Comparison of ENCODE assay signal across 1 cellular context in the genomic region with DNA sequence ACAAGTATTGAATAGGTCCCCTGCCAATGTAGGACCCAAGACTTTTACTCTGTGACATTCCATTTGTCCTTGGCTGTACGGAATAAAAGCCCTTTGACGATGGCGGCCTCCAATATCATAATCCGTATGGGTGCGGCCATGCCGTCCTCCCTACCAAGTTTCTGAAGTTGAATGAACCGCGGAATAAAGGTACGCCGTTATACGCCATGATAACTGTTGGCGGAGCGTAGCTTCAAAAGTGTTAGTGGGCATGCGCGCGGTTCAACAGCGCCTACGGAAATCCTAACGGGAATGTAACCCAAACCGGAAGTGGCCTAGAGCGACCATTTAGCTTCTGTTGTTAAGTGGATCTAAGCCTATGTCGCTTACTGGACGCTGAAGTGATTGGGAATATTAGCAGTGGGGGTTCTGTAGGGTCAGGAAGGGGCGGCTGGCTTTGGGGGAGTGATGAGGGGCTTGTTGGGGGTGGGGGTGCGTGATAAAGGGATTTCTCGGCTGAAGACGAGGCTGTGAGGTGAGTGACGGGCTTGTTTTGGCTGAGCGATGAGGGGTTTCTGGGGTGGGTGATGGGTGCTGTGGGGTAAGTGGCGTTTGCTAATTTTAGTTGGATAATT.
TF ChIP-seq lines count a peak whose summit lies in the region.

Gene ZNF175 (plus strand): TSS at position 322 of the 614 bp plus-strand sequence. CDS start 2,047 bp downstream, outside the sequence.

TF ChIP-seq in K562, 482 proteins besides CTCF, POLR2A, EP300 and RAD21 (continued from another document and continues in another):
- TF ChIP-seq, protein P1, sequence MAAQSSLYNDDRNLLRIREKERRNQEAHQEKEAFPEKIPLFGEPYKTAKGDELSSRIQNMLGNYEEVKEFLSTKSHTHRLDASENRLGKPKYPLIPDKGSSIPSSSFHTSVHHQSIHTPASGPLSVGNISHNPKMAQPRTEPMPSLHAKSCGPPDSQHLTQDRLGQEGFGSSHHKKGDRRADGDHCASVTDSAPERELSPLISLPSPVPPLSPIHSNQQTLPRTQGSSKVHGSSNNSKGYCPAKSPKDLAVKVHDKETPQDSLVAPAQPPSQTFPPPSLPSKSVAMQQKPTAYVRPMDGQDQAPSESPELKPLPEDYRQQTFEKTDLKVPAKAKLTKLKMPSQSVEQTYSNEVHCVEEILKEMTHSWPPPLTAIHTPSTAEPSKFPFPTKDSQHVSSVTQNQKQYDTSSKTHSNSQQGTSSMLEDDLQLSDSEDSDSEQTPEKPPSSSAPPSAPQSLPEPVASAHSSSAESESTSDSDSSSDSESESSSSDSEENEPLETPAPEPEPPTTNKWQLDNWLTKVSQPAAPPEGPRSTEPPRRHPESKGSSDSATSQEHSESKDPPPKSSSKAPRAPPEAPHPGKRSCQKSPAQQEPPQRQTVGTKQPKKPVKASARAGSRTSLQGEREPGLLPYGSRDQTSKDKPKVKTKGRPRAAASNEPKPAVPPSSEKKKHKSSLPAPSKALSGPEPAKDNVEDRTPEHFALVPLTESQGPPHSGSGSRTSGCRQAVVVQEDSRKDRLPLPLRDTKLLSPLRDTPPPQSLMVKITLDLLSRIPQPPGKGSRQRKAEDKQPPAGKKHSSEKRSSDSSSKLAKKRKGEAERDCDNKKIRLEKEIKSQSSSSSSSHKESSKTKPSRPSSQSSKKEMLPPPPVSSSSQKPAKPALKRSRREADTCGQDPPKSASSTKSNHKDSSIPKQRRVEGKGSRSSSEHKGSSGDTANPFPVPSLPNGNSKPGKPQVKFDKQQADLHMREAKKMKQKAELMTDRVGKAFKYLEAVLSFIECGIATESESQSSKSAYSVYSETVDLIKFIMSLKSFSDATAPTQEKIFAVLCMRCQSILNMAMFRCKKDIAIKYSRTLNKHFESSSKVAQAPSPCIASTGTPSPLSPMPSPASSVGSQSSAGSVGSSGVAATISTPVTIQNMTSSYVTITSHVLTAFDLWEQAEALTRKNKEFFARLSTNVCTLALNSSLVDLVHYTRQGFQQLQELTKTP (IDR thresholded peaks at IDR 0.05; ENCODE audit: low read depth in 1 of 2, partially characterized antibody in 2 of 2) = no peak
- no peak for TF ChIP-seq FOXK1 (CRISPR knock-in tag; IDR thresholded peaks at IDR 0.05; ENCODE audit: borderline replicate concordance)
- TF ChIP-seq, protein P2, sequence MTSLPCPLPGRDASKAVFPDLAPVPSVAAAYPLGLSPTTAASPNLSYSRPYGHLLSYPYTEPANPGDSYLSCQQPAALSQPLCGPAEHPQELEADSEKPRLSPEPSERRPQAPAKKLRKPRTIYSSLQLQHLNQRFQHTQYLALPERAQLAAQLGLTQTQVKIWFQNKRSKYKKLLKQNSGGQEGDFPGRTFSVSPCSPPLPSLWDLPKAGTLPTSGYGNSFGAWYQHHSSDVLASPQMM (CRISPR knock-in tag; IDR thresholded peaks at IDR 0.05) = no peak
- TF ChIP-seq EWSR1 (IDR thresholded peaks at IDR 0.05; ENCODE audit: borderline replicate concordance, low read depth, partially characterized antibody) = no peak
- no peak for TF ChIP-seq THRAP3 (IDR thresholded peaks at IDR 0.05; ENCODE audit: borderline replicate concordance)
- TF ChIP-seq MECOM (CRISPR knock-in tag; IDR thresholded peaks at IDR 0.05) = no peak
- TF ChIP-seq CBFA2T3 (IDR thresholded peaks at IDR 0.05) = no peak
- TF ChIP-seq, protein P3, sequence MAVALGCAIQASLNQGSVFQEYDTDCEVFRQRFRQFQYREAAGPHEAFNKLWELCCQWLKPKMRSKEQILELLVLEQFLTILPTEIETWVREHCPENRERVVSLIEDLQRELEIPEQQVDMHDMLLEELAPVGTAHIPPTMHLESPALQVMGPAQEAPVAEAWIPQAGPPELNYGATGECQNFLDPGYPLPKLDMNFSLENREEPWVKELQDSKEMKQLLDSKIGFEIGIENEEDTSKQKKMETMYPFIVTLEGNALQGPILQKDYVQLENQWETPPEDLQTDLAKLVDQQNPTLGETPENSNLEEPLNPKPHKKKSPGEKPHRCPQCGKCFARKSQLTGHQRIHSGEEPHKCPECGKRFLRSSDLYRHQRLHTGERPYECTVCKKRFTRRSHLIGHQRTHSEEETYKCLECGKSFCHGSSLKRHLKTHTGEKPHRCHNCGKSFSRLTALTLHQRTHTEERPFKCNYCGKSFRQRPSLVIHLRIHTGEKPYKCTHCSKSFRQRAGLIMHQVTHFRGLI (CRISPR knock-in tag; IDR thresholded peaks at IDR 0.05) = no peak
- TF ChIP-seq PTBP1 (IDR thresholded peaks at IDR 0.05; ENCODE audit: low read depth, low read length) = no peak
- TF ChIP-seq POLR2AphosphoS5 (IDR thresholded peaks at IDR 0.05; ENCODE audit: control insufficient read depth, insufficient read depth, low read depth, low read length) = peak; percentile 60; the same call in 1 of the 2 replicates
- TF ChIP-seq NKRF (IDR thresholded peaks at IDR 0.05; ENCODE audit: borderline replicate concordance) = peak; percentile 71; the same call in 1 of the 2 replicates
- no peak for TF ChIP-seq FOXM1 (IDR thresholded peaks at IDR 0.05; ENCODE audit: low read depth)
- TF ChIP-seq FOXM1 (CRISPR knock-in tag; IDR thresholded peaks at IDR 0.05; ENCODE audit: low read depth) = no peak
- TF ChIP-seq, protein P4, sequence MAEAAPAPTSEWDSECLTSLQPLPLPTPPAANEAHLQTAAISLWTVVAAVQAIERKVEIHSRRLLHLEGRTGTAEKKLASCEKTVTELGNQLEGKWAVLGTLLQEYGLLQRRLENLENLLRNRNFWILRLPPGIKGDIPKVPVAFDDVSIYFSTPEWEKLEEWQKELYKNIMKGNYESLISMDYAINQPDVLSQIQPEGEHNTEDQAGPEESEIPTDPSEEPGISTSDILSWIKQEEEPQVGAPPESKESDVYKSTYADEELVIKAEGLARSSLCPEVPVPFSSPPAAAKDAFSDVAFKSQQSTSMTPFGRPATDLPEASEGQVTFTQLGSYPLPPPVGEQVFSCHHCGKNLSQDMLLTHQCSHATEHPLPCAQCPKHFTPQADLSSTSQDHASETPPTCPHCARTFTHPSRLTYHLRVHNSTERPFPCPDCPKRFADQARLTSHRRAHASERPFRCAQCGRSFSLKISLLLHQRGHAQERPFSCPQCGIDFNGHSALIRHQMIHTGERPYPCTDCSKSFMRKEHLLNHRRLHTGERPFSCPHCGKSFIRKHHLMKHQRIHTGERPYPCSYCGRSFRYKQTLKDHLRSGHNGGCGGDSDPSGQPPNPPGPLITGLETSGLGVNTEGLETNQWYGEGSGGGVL (CRISPR knock-in tag; IDR thresholded peaks at IDR 0.05) = no peak
- TF ChIP-seq, protein P5, sequence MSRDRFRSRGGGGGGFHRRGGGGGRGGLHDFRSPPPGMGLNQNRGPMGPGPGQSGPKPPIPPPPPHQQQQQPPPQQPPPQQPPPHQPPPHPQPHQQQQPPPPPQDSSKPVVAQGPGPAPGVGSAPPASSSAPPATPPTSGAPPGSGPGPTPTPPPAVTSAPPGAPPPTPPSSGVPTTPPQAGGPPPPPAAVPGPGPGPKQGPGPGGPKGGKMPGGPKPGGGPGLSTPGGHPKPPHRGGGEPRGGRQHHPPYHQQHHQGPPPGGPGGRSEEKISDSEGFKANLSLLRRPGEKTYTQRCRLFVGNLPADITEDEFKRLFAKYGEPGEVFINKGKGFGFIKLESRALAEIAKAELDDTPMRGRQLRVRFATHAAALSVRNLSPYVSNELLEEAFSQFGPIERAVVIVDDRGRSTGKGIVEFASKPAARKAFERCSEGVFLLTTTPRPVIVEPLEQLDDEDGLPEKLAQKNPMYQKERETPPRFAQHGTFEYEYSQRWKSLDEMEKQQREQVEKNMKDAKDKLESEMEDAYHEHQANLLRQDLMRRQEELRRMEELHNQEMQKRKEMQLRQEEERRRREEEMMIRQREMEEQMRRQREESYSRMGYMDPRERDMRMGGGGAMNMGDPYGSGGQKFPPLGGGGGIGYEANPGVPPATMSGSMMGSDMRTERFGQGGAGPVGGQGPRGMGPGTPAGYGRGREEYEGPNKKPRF (IDR thresholded peaks at IDR 0.05; ENCODE audit: low read depth, low read length) = no peak
- TF ChIP-seq XRCC5 (IDR thresholded peaks at IDR 0.05; ENCODE audit: low read depth, low read length) = 0 out of 2 replicates have a peak, but pooled peaks have one; percentile 29
- TF ChIP-seq NONO (IDR thresholded peaks at IDR 0.05; ENCODE audit: low read depth in 2 of 2, low read length in 1 of 2) = no peak
- TF ChIP-seq HBP1 (CRISPR knock-in tag; IDR thresholded peaks at IDR 0.05) = 0 out of 2 replicates have a peak, but pooled peaks have one; percentile 19
- TF ChIP-seq MCM3 (IDR thresholded peaks at IDR 0.05) = no peak
- no peak for TF ChIP-seq ERF (CRISPR knock-in tag; IDR thresholded peaks at IDR 0.05)
- TF ChIP-seq RB1 (IDR thresholded peaks at IDR 0.05; ENCODE audit: low read depth) = peak; percentile 46; the same call in 1 of the 2 replicates
- no peak for TF ChIP-seq ZFP36 (IDR thresholded peaks at IDR 0.05; ENCODE audit: low read depth, low read length, partially characterized antibody)
- TF ChIP-seq ZNF140 (CRISPR knock-in tag; IDR thresholded peaks at IDR 0.05) = no peak
- TF ChIP-seq ZNF232 (CRISPR knock-in tag; IDR thresholded peaks at IDR 0.05) = no peak
- no peak for TF ChIP-seq MAX (CRISPR knock-in tag; IDR thresholded peaks at IDR 0.05)
- TF ChIP-seq SMAD3 (CRISPR knock-in tag; conservative IDR thresholded peaks at IDR 0.05) = no peak
- TF ChIP-seq MYNN (IDR thresholded peaks at IDR 0.05) = peak; percentile 65; the same call in 1 of the 2 replicates
- no peak for TF ChIP-seq MYNN (CRISPR knock-in tag; IDR thresholded peaks at IDR 0.05)
- no peak for TF ChIP-seq NCOA2 (IDR thresholded peaks at IDR 0.05; ENCODE audit: partially characterized antibody in 2 of 2)
- no peak for TF ChIP-seq KLF16 (IDR thresholded peaks at IDR 0.05)
- peak; percentile 42; the same call in 1 of the 2 replicates for TF ChIP-seq L3MBTL2 (IDR thresholded peaks at IDR 0.05)
- peak; percentile 43 for TF ChIP-seq PHF20 (IDR thresholded peaks at IDR 0.05; ENCODE audit: partially characterized antibody)
- TF ChIP-seq ZNF511 (CRISPR knock-in tag; IDR thresholded peaks at IDR 0.05) = no peak
- no peak for TF ChIP-seq THAP12 (CRISPR knock-in tag; IDR thresholded peaks at IDR 0.05)
